In the genomic region with DNA sequence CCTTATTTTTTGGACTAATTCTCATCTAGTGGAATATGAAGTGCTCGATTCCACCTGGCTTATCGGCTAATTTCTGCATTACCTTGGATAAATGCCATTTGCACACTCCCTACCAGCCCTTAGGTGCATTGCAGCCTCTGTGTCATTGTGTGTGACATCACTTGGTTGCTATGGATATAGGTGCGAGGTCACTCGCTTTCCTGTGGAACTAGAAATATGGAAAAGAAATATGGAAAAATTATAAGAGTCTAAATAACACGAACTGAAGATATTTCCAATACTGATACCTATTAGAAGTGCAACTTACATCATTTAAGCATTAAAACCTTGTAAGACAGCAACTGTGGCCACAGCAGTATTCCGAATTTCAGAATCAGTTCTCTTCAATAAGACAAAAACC, we compare ENCODE assay signal across 8 cellular contexts. TPM values are rescaled to one million over a fixed set of nuclear protein-coding genes. Genes with fewer than 3 reads are reported as not detected.
A peak's percentile ranks its signal among the peaks of the same experiment; 100 is the strongest.
DNase-seq lines count a peak whose midpoint lies in the region; ATAC-seq and TF ChIP-seq lines count a peak whose summit lies in the region.

No MANE protein-coding gene starts in this region.

- H3K36me3 ChIP-seq in brain microvascular endothelial cell (replicated peaks) (peaks cover 25% of the 10 kb centered on the region), mesendoderm (ENCODE audit: control insufficient read depth, insufficient read depth, low read length) (peaks cover 2% of the 10 kb centered on the region)

- peak overlapping the region; percentile 14 for H3K9ac ChIP-seq in mesendoderm (ENCODE audit: low read length)

- peaks cover 7% of the 10 kb centered on the region for H3K4me1 ChIP-seq in mesendoderm (ENCODE audit: control insufficient read depth, low read depth, low read length)

- DNase-seq in DMS153 (lab: John Stamatoyannopoulos, UW) (peak; percentile 10), DMS153 treated with DMSO at 0.1 percent for 48 hours (lab: John Stamatoyannopoulos, UW; ENCODE audit: unreplicated experiment) (no peak), NCI-H146 treated with DMSO at 0.1 percent for 48 hours (lab: John Stamatoyannopoulos, UW; ENCODE audit: unreplicated experiment) (peak; percentile 24), brain microvascular endothelial cell (no peak), mesendoderm (peak; percentile 63), cortex of kidney (lab: John Stamatoyannopoulos, UW) (no peak), GM19240 (ENCODE audit: insufficient read length, low spot score) (no peak)

- no peak overlapping the region for H2BK15ac ChIP-seq in mesendoderm (replicated peaks; ENCODE audit: low read depth)

- H3K79me1 ChIP-seq in mesendoderm (ENCODE audit: low read length), result no peaks in the 10 kb centered on the region

- in situ Hi-C loops in brain microvascular endothelial cell (cut with HindIII; ENCODE audit: low pct_ligation_motif_present, low sequenced_read_pairs), result no loop called here

- H3K27me3 ChIP-seq in brain microvascular endothelial cell (replicated peaks) (no peaks in the 10 kb centered on the region), mesendoderm (ENCODE audit: insufficient read depth, low read length, poor library complexity) (no peaks in the 10 kb centered on the region)

- H3K27ac ChIP-seq in brain microvascular endothelial cell (peak overlapping the region; percentile 98), mesendoderm (ENCODE audit: low read depth, low read length) (no peak overlapping the region)

- no peak overlapping the region for H3K4ac ChIP-seq in mesendoderm (ENCODE audit: low read depth, low read length)

- no peak overlapping the region for H3K18ac ChIP-seq in mesendoderm (ENCODE audit: low read length)

- no peak overlapping the region for H4K5ac ChIP-seq in mesendoderm (ENCODE audit: low read length)

- no peak overlapping the region for H2AK5ac ChIP-seq in mesendoderm (ENCODE audit: low read length)

- H3K79me2 ChIP-seq in mesendoderm (ENCODE audit: control insufficient read depth, insufficient read depth, low read length), result peaks cover 68% of the 10 kb centered on the region

- no peak overlapping the region for H3K56ac ChIP-seq in mesendoderm (ENCODE audit: low read length)

- no peak overlapping the region for H2BK5ac ChIP-seq in mesendoderm (ENCODE audit: low read length)

- no peak overlapping the region for H3K23ac ChIP-seq in mesendoderm (ENCODE audit: low read length)

- ATAC-seq in HG02798 (IDR thresholded peaks at IDR 0.05; ENCODE audit: poor library complexity, unreplicated experiment), result no peak

- H3K4me3 ChIP-seq in brain microvascular endothelial cell (ENCODE audit: low read depth, low read length) (peak overlapping the region; percentile 93), mesendoderm (ENCODE audit: low read length) (no peak overlapping the region)

- H3K4me2 ChIP-seq in mesendoderm (ENCODE audit: low read length), result peak overlapping the region; percentile 4

- H4K8ac ChIP-seq in mesendoderm (ENCODE audit: low read depth, low read length), result no peak overlapping the region

- WGBS in mesendoderm (ENCODE audit: extremely low coverage, insufficient coverage, low lambda C conversion rate), result no CpG with 5 or more reads among the region's 6 CpGs

- no peak overlapping the region for H2BK120ac ChIP-seq in mesendoderm (ENCODE audit: low read depth, low read length)

- peak; percentile 19 for TF ChIP-seq CTCF in brain microvascular endothelial cell (IDR thresholded peaks at IDR 0.05; ENCODE audit: low read depth, low read length, missing control alignments)

RNA-seq across cellular contexts. Expression of gene YWHAG, which starts 2.0 kb away (rescaled TPM):
- polyA plus RNA-seq in mesendoderm (2013, experiment 1 of 2), result 160 TPM
- polyA plus RNA-seq in mesendoderm (2013, experiment 2 of 2), result 158 TPM

RNA-seq across cellular contexts. Expression of gene SSC4D, which starts 52.7 kb away (rescaled TPM):
- polyA plus RNA-seq in mesendoderm (2013, experiment 1 of 2), result 4.3 TPM
- 4.4 TPM for polyA plus RNA-seq in mesendoderm (2013, experiment 2 of 2)

RNA-seq across cellular contexts. Expression of gene HSPB1, which starts 54.4 kb away (rescaled TPM):
- polyA plus RNA-seq in mesendoderm (2013, experiment 1 of 2), result 197 TPM
- 201 TPM for polyA plus RNA-seq in mesendoderm (2013, experiment 2 of 2)

Comparison
In these comparisons a context has a peak if more than half of its experiments do, and no peak if none do; other contexts are left out.
1. DNase-seq: peak in DMS153 (single experiment), NCI-H146 treated with DMSO at 0.1 percent for 48 hours (single experiment) and mesendoderm (single experiment); none in DMS153 treated with DMSO at 0.1 percent for 48 hours (single experiment), brain microvascular endothelial cell (single experiment), cortex of kidney (single experiment) and GM19240 (single experiment).